In genomic region chr6:137227872-137228302, GRCh38 we compare ENCODE assay signal across 12 cellular contexts. TPM values are rescaled to one million over a fixed set of nuclear protein-coding genes. Genes with fewer than 3 reads are reported as not detected.
DNase-seq lines count a peak whose midpoint lies in the region; ATAC-seq and TF ChIP-seq lines count a peak whose summit lies in the region.
"Had no signal": no experiment of that assay in that cellular context is flagged by ENCODE, and none has a peak within 500 bp of the region (broad histone marks: within the 10 kb centered on the region; RNA-seq: fewer than 3 reads in every experiment).

No MANE protein-coding gene starts in this region.

- no peaks in the 10 kb centered on the region for H3K79me2 ChIP-seq in mammary epithelial cell (ENCODE audit: insufficient read depth, low read length)

- H3K4me3 ChIP-seq in lower lobe of right lung = no peak overlapping the region
- H3K4me3 ChIP-seq in mammary epithelial cell (replicated peaks in 1 of 3; ENCODE audit: insufficient read depth in 1 of 3, low read depth in 2 of 3, low read length in 3 of 3) = no peak overlapping the region

- CTCF ChIA-PET in mammary epithelial cell (lab: Charles Lee; ENCODE audit: low non-redundant PET) = no interaction called here

- H3K9me3 ChIP-seq in lower lobe of right lung (no peaks in the 10 kb centered on the region), mammary epithelial cell (replicated peaks; ENCODE audit: insufficient read depth, low read length) (no peaks in the 10 kb centered on the region)

- no TSS peak for BruUV-seq in mammary epithelial cell (replicated peaks; lab: Mats Ljungman, UMichigan)

- ATAC-seq in GM18498 (IDR thresholded peaks at IDR 0.05; ENCODE audit: unreplicated experiment) (peak; percentile 60), GM21367 (IDR thresholded peaks at IDR 0.05; ENCODE audit: unreplicated experiment) (peak; percentile 42), HG03432 (IDR thresholded peaks at IDR 0.05; ENCODE audit: unreplicated experiment) (peak; percentile 64), lower lobe of right lung (peak; percentile 46 to 74), GM19397 (IDR thresholded peaks at IDR 0.05; ENCODE audit: unreplicated experiment) (no peak), GM18502 (IDR thresholded peaks at IDR 0.05; ENCODE audit: poor library complexity, unreplicated experiment) (no peak)

- in situ Hi-C loops in mammary epithelial cell (cut with MboI; ENCODE audit: low sequenced_read_pairs in 2 of 2) = no loop called here

- DNase-seq in lower lobe of right lung (no peak), mammary epithelial cell (no peak), HCEC 1CT (no peak)
- DNase-seq: activated CD4-positive, CD25-positive, alpha-beta regulatory T cell; CD4-positive, CD25-positive, alpha-beta regulatory T cell; NCI-H1092 treated with DMSO at 0.1 percent for 48 hours had no signal

- TF ChIP-seq CTCF in lower lobe of right lung (IDR thresholded peaks at IDR 0.05) (no peak), mammary epithelial cell (conservative IDR thresholded peaks at IDR 0.05 in 1 of 2, IDR thresholded peaks at IDR 0.05 in 1 of 2; ENCODE audit: extremely low read depth in 1 of 2, insufficient read depth in 1 of 2, low read depth in 1 of 2, low read length in 2 of 2) (no peak)

- H3K9ac ChIP-seq in mammary epithelial cell (ENCODE audit: insufficient read depth, low read length) = no peak overlapping the region

- H4K20me1 ChIP-seq in mammary epithelial cell (ENCODE audit: insufficient read depth, low read length) = no peaks in the 10 kb centered on the region

- peak overlapping the region; percentile 59 for H3K27ac ChIP-seq in lower lobe of right lung
- no peak overlapping the region for H3K27ac ChIP-seq in mammary epithelial cell (ENCODE audit: insufficient read depth, low read depth, low read length)

- H3K27me3 ChIP-seq in lower lobe of right lung (ENCODE audit: low read depth) (no peaks in the 10 kb centered on the region), mammary epithelial cell (ENCODE audit: insufficient read depth, low read length) (no peaks in the 10 kb centered on the region)

- WGBS in mammary epithelial cell (ENCODE audit: low coverage, missing lambda C conversion rate) = 74% methylated on average over 4 of the region's 4 CpGs

- dilution Hi-C loops in mammary epithelial cell (cut with HindIII; ENCODE audit: low sequenced_read_pairs) = no loop called here

- intact Hi-C loops in lower lobe of right lung (cut with DNase I) (no loop called here), mammary epithelial cell (cut with micrococcal nuclease) (no loop called here)

- H3K4me1 ChIP-seq in lower lobe of right lung (peaks cover 92% of the 10 kb centered on the region), mammary epithelial cell (ENCODE audit: insufficient read depth, low read length) (no peaks in the 10 kb centered on the region)

- H3K36me3 ChIP-seq in lower lobe of right lung (no peaks in the 10 kb centered on the region), mammary epithelial cell (ENCODE audit: insufficient read depth, low read length) (no peaks in the 10 kb centered on the region)

- H3K4me2 ChIP-seq in mammary epithelial cell (ENCODE audit: insufficient read depth, low read depth, low read length) = no peak overlapping the region

- H2AFZ ChIP-seq in mammary epithelial cell (ENCODE audit: low read depth, low read length) = no peak overlapping the region

RNA-seq across cellular contexts. Expression of gene IFNGR1, which starts 8.7 kb away (rescaled TPM):
- total RNA-seq in lower lobe of right lung (208 TPM), mammary epithelial cell (100 to 1,000 TPM in 1 of 2 donors, 10 to 100 TPM in 1; 54.7 to 137 TPM)
- 30.0 TPM for polyA plus RNA-seq in mammary epithelial cell
- polyA minus RNA-seq in mammary epithelial cell = 17.6 TPM

RNA-seq across cellular contexts. Expression of gene IL22RA2, which starts 54.4 kb away (rescaled TPM):
- not detected for total RNA-seq in lower lobe of right lung
- not detected for total RNA-seq in mammary epithelial cell
- polyA plus RNA-seq in mammary epithelial cell = not detected
- polyA minus RNA-seq in mammary epithelial cell = not detected
- total RNA-seq: CD4-positive, CD25-positive, alpha-beta regulatory T cell; endothelial cell of umbilical vein had no signal
- polyA plus RNA-seq: CD4-positive, CD25-positive, alpha-beta regulatory T cell; endothelial cell of umbilical vein had no signal

Comparison
In these comparisons a context has a peak if more than half of its experiments do, and no peak if none do; other contexts are left out.
1. ATAC-seq: peak in GM18498 (single experiment), GM21367 (single experiment), HG03432 (single experiment) and lower lobe of right lung (2 of 2); none in GM19397 (single experiment) and GM18502 (single experiment).